Comparison of ENCODE assay signal across 8 cellular contexts in genomic region chr5:138353550-138353893, GRCh38. TPM values are rescaled to one million over a fixed set of nuclear protein-coding genes. Genes with fewer than 3 reads are reported as not detected.
DNase-seq lines count a peak whose midpoint lies in the region; ATAC-seq and TF ChIP-seq lines count a peak whose summit lies in the region.

No MANE protein-coding gene starts in this region.

- peak overlapping the region; percentile 6 for H2BK15ac ChIP-seq in neuronal stem cell (ENCODE audit: low read length)

- H3K36me3 ChIP-seq in SK-N-MC (ENCODE audit: insufficient read depth, low read length) (peaks cover 23% of the 10 kb centered on the region), neuronal stem cell (replicated peaks in 1 of 2; ENCODE audit: control insufficient read depth in 2 of 2, insufficient read depth in 2 of 2, low read length in 2 of 2) (peaks cover 15 to 28% of the 10 kb centered on the region in 2 donors)

- no CpG with 5 or more reads among the region's 8 CpGs for WGBS in neuronal stem cell (ENCODE audit: extremely low coverage in 2 of 2, insufficient read length in 2 of 2, insufficient replicate concordance in 1 of 2), 2 donors

- no peak for ATAC-seq in HG02678 (IDR thresholded peaks at IDR 0.05; ENCODE audit: unreplicated experiment)
- no peak for ATAC-seq in HG02642 (IDR thresholded peaks at IDR 0.05; ENCODE audit: poor library complexity, unreplicated experiment)

- H3K27ac ChIP-seq in SK-N-MC, result peak overlapping the region; percentile 65
- peak overlapping the region; percentile 83 for H3K27ac ChIP-seq in neuronal stem cell (replicated peaks; ENCODE audit: low read length)

- peak overlapping the region; percentile 87 for H3K4me3 ChIP-seq in SK-N-MC
- H3K4me3 ChIP-seq in epithelial cell of esophagus (ENCODE audit: low read length), result peak overlapping the region; percentile 80
- peak overlapping the region; percentile 88 to 91 for H3K4me3 ChIP-seq in neuronal stem cell (ENCODE audit: low read length in 2 of 2)

- H3K4ac ChIP-seq in neuronal stem cell (ENCODE audit: low read length), result no peak overlapping the region

- H2AK5ac ChIP-seq in neuronal stem cell (ENCODE audit: low read depth, low read length), result peak overlapping the region; percentile 93

- peak overlapping the region; percentile 86 for H2AFZ ChIP-seq in neuronal stem cell (ENCODE audit: low read length)

- DNase-seq in GM13977 (ENCODE audit: low spot score) (peak; percentile 45), SK-N-MC (ENCODE audit: low read depth, low spot score) (no peak), epithelial cell of esophagus (ENCODE audit: low read depth) (no peak), neuronal stem cell (ENCODE audit: low spot score) (no peak), NCI-H187 treated with DMSO at 0.1 percent for 48 hours (lab: John Stamatoyannopoulos, UW) (no peak), EL (no peak)

- H3K9ac ChIP-seq in SK-N-MC (ENCODE audit: insufficient read length), result peak overlapping the region; percentile 91
- H3K9ac ChIP-seq in neuronal stem cell (ENCODE audit: low read depth, low read length, poor library complexity), result peak overlapping the region; percentile 99

- H3K4me1 ChIP-seq in neuronal stem cell (ENCODE audit: control insufficient read depth in 2 of 2, insufficient read depth in 1 of 2, low read depth in 1 of 2, low read length in 2 of 2), result peaks cover 5 to 7% of the 10 kb centered on the region in 2 donors

- H3K14ac ChIP-seq in neuronal stem cell (ENCODE audit: low read length), result peak overlapping the region; percentile 90

- TF ChIP-seq CTCF in GM13977 (IDR thresholded peaks at IDR 0.05; ENCODE audit: extremely low read depth, insufficient read depth, missing control alignments) (no peak), epithelial cell of esophagus (IDR thresholded peaks at IDR 0.05; ENCODE audit: insufficient read depth, low read depth, low read length, missing control alignments) (no peak)

- peak overlapping the region; percentile 82 for H3K23ac ChIP-seq in neuronal stem cell (ENCODE audit: low read depth, low read length, poor library complexity)

- peaks cover 4% of the 10 kb centered on the region for H3K79me1 ChIP-seq in neuronal stem cell (ENCODE audit: low read depth, low read length)

- peaks cover 7% of the 10 kb centered on the region; the same call in 1 of the 2 replicates for H3K9me3 ChIP-seq in SK-N-MC (ENCODE audit: low read depth, low read length)
- peaks cover 3 to 8% of the 10 kb centered on the region in 2 donors for H3K9me3 ChIP-seq in neuronal stem cell (replicated peaks in 1 of 2; ENCODE audit: control insufficient read depth in 2 of 2, insufficient read depth in 1 of 2, low read depth in 1 of 2, low read length in 2 of 2)

- peak overlapping the region; percentile 85 for H2BK5ac ChIP-seq in neuronal stem cell (ENCODE audit: low read length)

- peak overlapping the region; percentile 99 for H3K18ac ChIP-seq in neuronal stem cell (ENCODE audit: low read length)

- peak overlapping the region; percentile 65 for H3K4me2 ChIP-seq in neuronal stem cell (ENCODE audit: insufficient read depth, low read length, poor library complexity, severe bottlenecking)

- H3K27me3 ChIP-seq in neuronal stem cell (ENCODE audit: control insufficient read depth in 3 of 3, insufficient read depth in 3 of 3, low read depth in 1 of 3, low read length in 3 of 3), result no peaks in the 10 kb centered on the region

- H2BK12ac ChIP-seq in neuronal stem cell (ENCODE audit: low read length), result no peak overlapping the region

- H4K8ac ChIP-seq in neuronal stem cell (ENCODE audit: low read depth, low read length), result no peak overlapping the region

- no peak overlapping the region for H2BK120ac ChIP-seq in neuronal stem cell (ENCODE audit: low read depth, low read length)

- H4K91ac ChIP-seq in neuronal stem cell (ENCODE audit: low read depth, low read length, poor library complexity), result no peak overlapping the region

- in situ Hi-C loops in GM13977 (cut with MboI; ENCODE audit: low pct_unique_long_range_greater_than_20kb, low sequenced_read_pairs, unreplicated experiment), result no loop called here

RNA-seq across cellular contexts. Expression of gene KDM3B, which starts 1.0 kb away (rescaled TPM):
- 39.5 TPM for polyA plus RNA-seq in neuronal stem cell (2013, experiment 1 of 2)
- 40.0 TPM for polyA plus RNA-seq in neuronal stem cell (2013, experiment 2 of 2)

RNA-seq across cellular contexts. Expression of gene FAM53C, which starts 15.5 kb away (rescaled TPM):
- 47.9 TPM for polyA plus RNA-seq in neuronal stem cell (2013, experiment 1 of 2)
- polyA plus RNA-seq in neuronal stem cell (2013, experiment 2 of 2), result 47.3 TPM

RNA-seq across cellular contexts. Expression of gene CDC25C, which starts 21.9 kb away (rescaled TPM):
- polyA plus RNA-seq in neuronal stem cell (2013, experiment 1 of 2), result 35.3 TPM
- polyA plus RNA-seq in neuronal stem cell (2013, experiment 2 of 2), result 34.6 TPM
